Comparison of ENCODE assay signal across 13 cellular contexts in genomic region chr17:50692448-50693040, GRCh38. TPM values are rescaled to one million over a fixed set of nuclear protein-coding genes. Genes with fewer than 3 reads are reported as not detected.
A peak's percentile ranks its signal among the peaks of the same experiment; 100 is the strongest.
DNase-seq lines count a peak whose midpoint lies in the region; ATAC-seq and TF ChIP-seq lines count a peak whose summit lies in the region.
"Had no signal": no experiment of that assay in that cellular context is flagged by ENCODE, and none has a peak within 500 bp of the region (broad histone marks: within the 10 kb centered on the region; RNA-seq: fewer than 3 reads in every experiment).

No MANE protein-coding gene starts in this region.

- peak overlapping the region; percentile 68 for H4K5ac ChIP-seq in IMR-90 (ENCODE audit: low read depth, low read length)

- intact Hi-C loops in IMR-90 (cut with micrococcal nuclease), result no loop called here
- intact Hi-C loops in lower lobe of right lung (cut with DNase I), result loop anchor here (10.0 kb wide), 1 partner anchor 138 kb away; no protein-coding TSS in a partner anchor
- intact Hi-C loops in stomach (cut with DNase I; ENCODE audit: low total_unique reads), result no loop called here

- peak overlapping the region; percentile 74 for H2AK9ac ChIP-seq in IMR-90 (replicated peaks; ENCODE audit: low read depth, low read length, poor library complexity)

- peak overlapping the region; percentile 86; the same call in 1 of the 2 replicates for H2AK5ac ChIP-seq in IMR-90 (ENCODE audit: low read depth, low read length)

- peak overlapping the region; percentile 53; the same call in 1 of the 2 replicates for H3K23ac ChIP-seq in IMR-90 (ENCODE audit: low read depth, low read length)

- H3K27ac ChIP-seq in IMR-90 (ENCODE audit: insufficient read depth, low read length), result peak overlapping the region; percentile 88; the same call in 1 of the 2 replicates
- peak overlapping the region; percentile 42 for H3K27ac ChIP-seq in lower lobe of right lung
- H3K27ac ChIP-seq in stomach, result peak overlapping the region; percentile 79 to 95 (median 86)
- no peak overlapping the region for H3K27ac ChIP-seq in foreskin keratinocyte

- 87% methylated on average over 3 of the region's 6 CpGs; no CpG with 5 or more reads in 1 of the 2 experiments for WGBS in IMR-90 (ENCODE audit: extremely low coverage in 2 of 2, insufficient read length in 1 of 2), 2 experiments
- WGBS in stomach, 5 donors, result 31 to 53% (median 50%) methylated on average over 6 of the region's 6 CpGs

- no TSS peak for BruUV-seq in IMR-90 (replicated peaks; lab: Mats Ljungman, UMichigan)

- TF ChIP-seq RAD21 in IMR-90 (IDR thresholded peaks at IDR 0.05; ENCODE audit: low read length), result no peak

- DNase-seq in IMR-90 (no peak), adipocyte (ENCODE audit: low read depth) (no peak), lower lobe of right lung (no peak), stomach (no peak), foreskin keratinocyte (no peak)
- no peak for DNase-seq in activated effector memory CD4-positive, alpha-beta T cell treated with anti-CD3 and anti-CD28 coated beads, Interleukin-2, amount 50 U/mL, for 16 hours
- DNase-seq: activated CD4-positive, alpha-beta T cell treated with anti-CD3 and anti-CD28 coated beads, Interleukin-2, amount 10 ng/mL, durations not matched to agents 7 days and 5 days; NCI-H1048; stimulated activated CD4-positive, alpha-beta T cell treated with anti-CD3 and anti-CD28 coated beads, Interleukin-2, amount 100 ng/mL, for 24 hours had no signal

- H3K79me1 ChIP-seq in IMR-90 (ENCODE audit: low read depth in 1 of 2, low read length in 2 of 2), result peaks cover 0 to 26% of the 10 kb centered on the region in 2 experiments; a peak in 2 of 4 replicates

- peak overlapping the region; percentile 61 for H3K4me2 ChIP-seq in IMR-90 (ENCODE audit: low read depth, low read length)

- H4K20me1 ChIP-seq in IMR-90 (ENCODE audit: insufficient read depth, low read length), result peaks cover 4% of the 10 kb centered on the region; the same call in 1 of the 2 replicates

- H2BK20ac ChIP-seq in IMR-90 (ENCODE audit: low read depth, low read length), result peak overlapping the region; percentile 66

- H3K4ac ChIP-seq in IMR-90 (ENCODE audit: low read depth, low read length), result peak overlapping the region; percentile 87

- peak overlapping the region in 1 of 2 experiments; percentile 60; a peak in 2 of 4 replicates for H4K8ac ChIP-seq in IMR-90 (ENCODE audit: low read depth in 2 of 2, low read length in 2 of 2)

- CTCF ChIA-PET in IMR-90 (lab: Yijun Ruan, JAX), result interaction anchor here (0.6 to 2.4 kb wide), 2 partner anchors 142 to 209 kb away, joined by 4 to 9 read pairs; no protein-coding TSS in a partner anchor

- peak overlapping the region; percentile 92; the same call in 2 of the 3 replicates for H2BK15ac ChIP-seq in IMR-90 (ENCODE audit: low read depth, low read length)

- dilution Hi-C loops in IMR-90 (cut with HindIII; ENCODE audit: low sequenced_read_pairs, unreplicated experiment), result no loop called here

- H3K9ac ChIP-seq in IMR-90 (ENCODE audit: low read depth, low read length) (peak overlapping the region; percentile 51; the same call in 1 of the 2 replicates), adipocyte (ENCODE audit: low read length) (peak overlapping the region; percentile 39)

- TF ChIP-seq CTCF in IMR-90 (conservative IDR thresholded peaks at IDR 0.05; ENCODE audit: low read depth, low read length) (no peak), lower lobe of right lung (IDR thresholded peaks at IDR 0.05) (no peak), stomach (IDR thresholded peaks at IDR 0.05) (no peak), foreskin keratinocyte (conservative IDR thresholded peaks at IDR 0.05) (no peak)

- H3K27me3 ChIP-seq in IMR-90 (ENCODE audit: control insufficient read depth, insufficient read depth, low read length), result no peaks in the 10 kb centered on the region
- H3K27me3 ChIP-seq in adipocyte (replicated peaks; ENCODE audit: control insufficient read depth, insufficient read depth, low read length), result no peaks in the 10 kb centered on the region
- H3K27me3 ChIP-seq in lower lobe of right lung (ENCODE audit: low read depth), result no peaks in the 10 kb centered on the region
- no peaks in the 10 kb centered on the region for H3K27me3 ChIP-seq in stomach
- no peaks in the 10 kb centered on the region for H3K27me3 ChIP-seq in foreskin keratinocyte
- H3K27me3 ChIP-seq: ascending aorta, dorsolateral prefrontal cortex had no signal

- peak overlapping the region; percentile 97 for H3K18ac ChIP-seq in IMR-90 (ENCODE audit: low read depth, low read length)

- H3K9me3 ChIP-seq in IMR-90 (ENCODE audit: control insufficient read depth, insufficient read depth, low read length) (no peaks in the 10 kb centered on the region), adipocyte (ENCODE audit: control insufficient read depth, low read length) (no peaks in the 10 kb centered on the region), lower lobe of right lung (no peaks in the 10 kb centered on the region), stomach (no peaks in the 10 kb centered on the region)
- H3K9me3 ChIP-seq: ascending aorta had no signal

- peak overlapping the region; percentile 28 for H4K91ac ChIP-seq in IMR-90 (ENCODE audit: insufficient read depth, low read depth, low read length)

- ATAC-seq in IMR-90 (ENCODE audit: low read depth) (no peak), lower lobe of right lung (no peak), GM19455 (IDR thresholded peaks at IDR 0.05; ENCODE audit: unreplicated experiment) (no peak), GM21390 (IDR thresholded peaks at IDR 0.05; ENCODE audit: unreplicated experiment) (no peak), foreskin keratinocyte (no peak)

- H3K14ac ChIP-seq in IMR-90 (replicated peaks; ENCODE audit: low read depth, low read length), result peak overlapping the region; percentile 75

- no peak for TF ChIP-seq POLR2A in IMR-90 (IDR thresholded peaks at IDR 0.05; ENCODE audit: low read depth, low read length)
- no peak for TF ChIP-seq POLR2A in stomach (IDR thresholded peaks at IDR 0.05)

- H3K4me1 ChIP-seq in IMR-90 (ENCODE audit: control insufficient read depth, insufficient read depth, low read length) (peaks cover 43% of the 10 kb centered on the region), adipocyte (ENCODE audit: control insufficient read depth, insufficient read depth, low read length) (peaks cover 66% of the 10 kb centered on the region), lower lobe of right lung (peaks cover 57% of the 10 kb centered on the region), stomach (peaks cover 62 to 99% (median 81%) of the 10 kb centered on the region in 4 donors), foreskin keratinocyte (no peaks in the 10 kb centered on the region)

- H3K4me3 ChIP-seq in IMR-90 (ENCODE audit: insufficient read depth, low read depth, low read length), result no peak overlapping the region
- no peak overlapping the region for H3K4me3 ChIP-seq in adipocyte (ENCODE audit: low read length)
- H3K4me3 ChIP-seq in lower lobe of right lung, result no peak overlapping the region
- no peak overlapping the region for H3K4me3 ChIP-seq in stomach
- H3K4me3 ChIP-seq: ascending aorta, dorsolateral prefrontal cortex had no signal

- peak overlapping the region; percentile 91 for H2BK5ac ChIP-seq in IMR-90 (ENCODE audit: low read depth, low read length, poor library complexity, severe bottlenecking)

- H3K36me3 ChIP-seq in IMR-90 (ENCODE audit: control insufficient read depth, insufficient read depth, low read length) (peaks cover 17% of the 10 kb centered on the region), adipocyte (ENCODE audit: control insufficient read depth, insufficient read depth, low read length, severe bottlenecking) (peaks cover 49% of the 10 kb centered on the region), lower lobe of right lung (peaks cover 58% of the 10 kb centered on the region), stomach (peaks cover 22 to 47% (median 41%) of the 10 kb centered on the region in 4 donors)

- no peak for TF ChIP-seq EP300 in stomach (IDR thresholded peaks at IDR 0.05)

- peak overlapping the region; percentile 26; the same call in 1 of the 2 replicates for H3K56ac ChIP-seq in IMR-90 (ENCODE audit: extremely low read depth, insufficient read depth, low read length)

- in situ Hi-C loops in IMR-90 (cut with MboI; ENCODE audit: low sequenced_read_pairs), result loop anchor here (5.0 to 10.0 kb wide), 2 partner anchors 145 to 208 kb away; partner anchors contain the start of gene SPATA20

- peak overlapping the region; percentile 5 for H2AFZ ChIP-seq in IMR-90 (replicated peaks; ENCODE audit: low read length, poor library complexity)

- H2BK120ac ChIP-seq in IMR-90 (ENCODE audit: low read depth, low read length), result peak overlapping the region; percentile 76

- peaks cover 28% of the 10 kb centered on the region for H3K9me1 ChIP-seq in IMR-90 (ENCODE audit: insufficient read depth, low read length)

- POLR2A ChIA-PET in IMR-90 (lab: Charles Lee; ENCODE audit: unreplicated experiment), result no interaction called here

TF ChIP-seq in IMR-90, 13 proteins besides CTCF, POLR2A, EP300 and RAD21 (continues in another document):
- TF ChIP-seq MXI1 (IDR thresholded peaks at IDR 0.05; ENCODE audit: borderline replicate concordance, low read depth, low read length), result no peak

RNA-seq across cellular contexts. Expression of gene ANKRD40, which starts 15.2 kb away (rescaled TPM):
- total RNA-seq in IMR-90 (2012; rRNA removed), result 35.8 and 38.9 TPM in 2 replicates
- polyA plus RNA-seq in IMR-90 (2012; rRNA removed), result 23.4 and 23.5 TPM in 2 replicates
- 6.0 and 8.0 TPM in 2 replicates for polyA plus RNA-seq in IMR-90 (2012; cell fraction: cytosol; rRNA removed)
- polyA plus RNA-seq in IMR-90 (2012; cell fraction: nucleus; rRNA removed; ENCODE audit: low replicate concordance), result 6.2 and 29.6 TPM in 2 replicates
- total RNA-seq in lower lobe of right lung, result 49.5 TPM
- total RNA-seq in stomach, result 10 to 100 TPM in 4 of 5 donors, 1 to 10 TPM in 1; 7.5 to 36.6 (median 23.2) TPM
- polyA plus RNA-seq in stomach, result 10 to 100 TPM in 2 of 3 donors, 1 to 10 TPM in 1; 8.3 to 18.8 (median 16.0) TPM
- total RNA-seq in foreskin keratinocyte, result 35.6 and 38.8 TPM in 2 replicates
- polyA plus RNA-seq in foreskin keratinocyte, result 12.0 and 15.0 TPM in 2 replicates

RNA-seq across cellular contexts. Expression of gene LUC7L3, which starts 26.9 kb away (rescaled TPM):
- total RNA-seq in IMR-90 (2012; rRNA removed) (17.7 and 20.0 TPM in 2 replicates), lower lobe of right lung (106 TPM), stomach (100 to 1,000 TPM; 170 to 429 (median 221) TPM), foreskin keratinocyte (39.5 and 46.4 TPM in 2 replicates)
- polyA plus RNA-seq in IMR-90 (2012; rRNA removed) (44.7 and 47.5 TPM in 2 replicates), stomach (1,000 to 10,000 TPM in 1 of 3 donors, 100 to 1,000 TPM in 1, 10 to 100 TPM in 1; 63.4 to 1,211 (median 106) TPM), foreskin keratinocyte (63.6 and 74.2 TPM in 2 replicates)
- 27.5 and 27.7 TPM in 2 replicates for polyA plus RNA-seq in IMR-90 (2012; cell fraction: cytosol; rRNA removed)
- 183 and 387 TPM in 2 replicates for polyA plus RNA-seq in IMR-90 (2012; cell fraction: nucleus; rRNA removed; ENCODE audit: low replicate concordance)

RNA-seq across cellular contexts. Expression of gene ABCC3, which starts 57.9 kb away (rescaled TPM):
- total RNA-seq in IMR-90 (2012; rRNA removed) (2.2 and 3.2 TPM in 2 replicates), lower lobe of right lung (41.7 TPM), stomach (1,000 to 10,000 TPM in 1 of 5 donors, 100 to 1,000 TPM in 4; 139 to 1,043 (median 270) TPM), foreskin keratinocyte (22.5 and 28.4 TPM in 2 replicates)
- polyA plus RNA-seq in IMR-90 (2012; rRNA removed) (6.0 and 6.6 TPM in 2 replicates), stomach (10 to 100 TPM; 13.6 to 46.4 (median 23.9) TPM), foreskin keratinocyte (19.7 and 24.1 TPM in 2 replicates)
- polyA plus RNA-seq in IMR-90 (2012; cell fraction: cytosol; rRNA removed), result 1.7 and 5.8 TPM in 2 replicates
- polyA plus RNA-seq in IMR-90 (2012; cell fraction: nucleus; rRNA removed; ENCODE audit: low replicate concordance), result 61.3 and 69.4 TPM in 2 replicates
- total RNA-seq: activated CD4-positive, alpha-beta T cell treated with anti-CD3 and anti-CD28 coated beads, Interleukin-2, amount 10 ng/mL, durations not matched to agents 7 days and 5 days had no signal
